ENCODE assay signal across 1 cellular context in genomic region chr20:50930139-50931047, GRCh38.
TF ChIP-seq lines count a peak whose summit lies in the region.

No MANE protein-coding gene starts in this region.

TF ChIP-seq in H1, 55 proteins besides CTCF, POLR2A, EP300 and RAD21 (continued from another document):
- peak; percentile 75 for TF ChIP-seq POLR2AphosphoS5 (IDR thresholded peaks at IDR 0.05; ENCODE audit: low read depth, low read length)
- no peak for TF ChIP-seq SRF (IDR thresholded peaks at IDR 0.05; ENCODE audit: low read depth, low read length)
- TF ChIP-seq TAF7 (optimal IDR thresholded peaks at IDR 0.05; ENCODE audit: borderline replicate concordance, low read depth, low read length) = peak; percentile 60
- TF ChIP-seq NANOG (IDR thresholded peaks at IDR 0.05; ENCODE audit: insufficient read depth, low read depth, low read length, poor library complexity, severe bottlenecking) = no peak
- 0 out of 2 replicates have a peak, but pooled peaks have one; percentile 25 for TF ChIP-seq CHD1 (IDR thresholded peaks at IDR 0.05; ENCODE audit: low read depth, low read length)
- no peak for TF ChIP-seq BACH1 (IDR thresholded peaks at IDR 0.05; ENCODE audit: low read length)
